In genomic region chr20:13009682-13010406, GRCh38 we compare ENCODE assay signal across 8 cellular contexts. TPM values are rescaled to one million over a fixed set of nuclear protein-coding genes. Genes with fewer than 3 reads are reported as not detected.
DNase-seq lines count a peak whose midpoint lies in the region; ATAC-seq and TF ChIP-seq lines count a peak whose summit lies in the region.

No MANE protein-coding gene starts in this region.

- H3K4me3 ChIP-seq in endodermal cell (ENCODE audit: low read length) = no peak overlapping the region

- peak overlapping the region; percentile 66 for H3K4me3 Mint-ChIP-seq in activated T-helper 17 cell treated with anti-CD3 and anti-CD28 coated beads, Interleukin-2, amount 50 U/mL, for 72 hours
- H3K4me3 Mint-ChIP-seq in endodermal cell = no peak overlapping the region

- 75 to 81% methylated on average over 2 to 6 of the region's 6 CpGs for WGBS in endodermal cell (ENCODE audit: insufficient coverage in 1 of 2, insufficient read length in 1 of 2), 2 experiments

- no peak overlapping the region for H3K27ac Mint-ChIP-seq in activated T-helper 17 cell treated with anti-CD3 and anti-CD28 coated beads, Interleukin-2, amount 50 U/mL, for 72 hours
- H3K27ac Mint-ChIP-seq in endodermal cell = no peak overlapping the region

- no peaks in the 10 kb centered on the region for H3K27me3 ChIP-seq in endodermal cell (ENCODE audit: control insufficient read depth, insufficient read depth, low read length, poor library complexity, severe bottlenecking)

- no peaks in the 10 kb centered on the region for H3K9me3 Mint-ChIP-seq in activated T-helper 17 cell treated with anti-CD3 and anti-CD28 coated beads, Interleukin-2, amount 50 U/mL, for 72 hours
- no peaks in the 10 kb centered on the region for H3K9me3 Mint-ChIP-seq in endodermal cell

- no peak overlapping the region for H3K27ac ChIP-seq in endodermal cell (ENCODE audit: low read depth, low read length)

- no peaks in the 10 kb centered on the region for H3K4me1 ChIP-seq in endodermal cell (ENCODE audit: control insufficient read depth, insufficient read depth, low read length)

- H3K27me3 Mint-ChIP-seq in activated T-helper 17 cell treated with anti-CD3 and anti-CD28 coated beads, Interleukin-2, amount 50 U/mL, for 72 hours = peaks cover 8% of the 10 kb centered on the region
- no peaks in the 10 kb centered on the region for H3K27me3 Mint-ChIP-seq in endodermal cell (ENCODE audit: insufficient read depth)

- no peak for TF ChIP-seq CTCF in endodermal cell (conservative IDR thresholded peaks at IDR 0.05)

- ATAC-seq in GM21526 (IDR thresholded peaks at IDR 0.05; ENCODE audit: low FRiP score, unreplicated experiment) = peak; percentile 90
- peak; percentile 74 for ATAC-seq in activated T-helper 17 cell treated with anti-CD3 and anti-CD28 coated beads, Interleukin-2, amount 50 U/mL, for 72 hours (replicated peaks)

- DNase-seq in GM03348 (ENCODE audit: low spot score) = peak; percentile 71
- peak; percentile 84 for DNase-seq in HS-5 (ENCODE audit: low read depth)
- DNase-seq in glomerular visceral epithelial cell (ENCODE audit: extremely low spot score) = peak; percentile 91
- peak; percentile 17 for DNase-seq in pulmonary artery endothelial cell (ENCODE audit: low read depth, low spot score)
- DNase-seq in NCI-H82 treated with DMSO at 0.1 percent for 48 hours (lab: John Stamatoyannopoulos, UW; ENCODE audit: unreplicated experiment) = no peak
- no peak for DNase-seq in endodermal cell

- peaks cover 9% of the 10 kb centered on the region for H3K4me1 Mint-ChIP-seq in activated T-helper 17 cell treated with anti-CD3 and anti-CD28 coated beads, Interleukin-2, amount 50 U/mL, for 72 hours
- H3K4me1 Mint-ChIP-seq in endodermal cell = peaks cover 14% of the 10 kb centered on the region

- no peaks in the 10 kb centered on the region for H3K36me3 ChIP-seq in endodermal cell (ENCODE audit: control insufficient read depth, insufficient read depth, low read length)

- no peak overlapping the region for H3K9ac ChIP-seq in endodermal cell (ENCODE audit: extremely low read depth, low read length, poor library complexity, severe bottlenecking)

- no peaks in the 10 kb centered on the region for H3K9me3 ChIP-seq in endodermal cell (ENCODE audit: control insufficient read depth, low read length)

- no peaks in the 10 kb centered on the region for H3K36me3 Mint-ChIP-seq in activated T-helper 17 cell treated with anti-CD3 and anti-CD28 coated beads, Interleukin-2, amount 50 U/mL, for 72 hours (ENCODE audit: low read depth)
- H3K36me3 Mint-ChIP-seq in endodermal cell (ENCODE audit: low read depth) = no peaks in the 10 kb centered on the region

RNA-seq across cellular contexts. Expression of gene SPTLC3, which starts 1.1 kb away (rescaled TPM):
- total RNA-seq in activated T-helper 17 cell treated with anti-CD3 and anti-CD28 coated beads, Interleukin-2, amount 50 U/mL, for 72 hours = not detected
- total RNA-seq in pulmonary artery endothelial cell = 0.40 and 0.71 TPM in 2 replicates
- total RNA-seq in endodermal cell = 1 to 10 TPM; 1.6 TPM
- polyA plus RNA-seq in endodermal cell (2013, experiment 1 of 2) = 1.3 TPM
- 0.62 TPM for polyA plus RNA-seq in endodermal cell (2013, experiment 2 of 2)

Comparison
In these comparisons a context has a peak if more than half of its experiments do, and no peak if none do; other contexts are left out.
1. DNase-seq: peak in GM03348 (single experiment), HS-5 (single experiment), glomerular visceral epithelial cell (single experiment) and pulmonary artery endothelial cell (single experiment); none in NCI-H82 treated with DMSO at 0.1 percent for 48 hours (single experiment) and endodermal cell (single experiment).